11 cellular contexts compared by ENCODE assay signal in genomic region chr20:38724603-38725457, GRCh38. TPM values are rescaled to one million over a fixed set of nuclear protein-coding genes. Genes with fewer than 3 reads are reported as not detected.
DNase-seq lines count a peak whose midpoint lies in the region; ATAC-seq, FAIRE-seq and TF ChIP-seq lines count a peak whose summit lies in the region.
"Had no signal": no experiment of that assay in that cellular context is flagged by ENCODE, and none has a peak within 500 bp of the region (broad histone marks: within the 10 kb centered on the region; RNA-seq: fewer than 3 reads in every experiment).

No MANE protein-coding gene starts in this region.

- CTCF ChIA-PET in CD4-positive, alpha-beta memory T cell (lab: Charles Lee; ENCODE audit: partially characterized antibody): interaction anchor here (1.5 to 3.6 kb wide), 7 partner anchors 8 to 324 kb away, joined by 3 to 23 read pairs (median 6); no protein-coding TSS in a partner anchor

- H3K9me3 Mint-ChIP-seq in CD4-positive, alpha-beta memory T cell: peaks cover 0 to 28% (median 5%) of the 10 kb centered on the region in 8 donors

- H3K4me1 Mint-ChIP-seq in CD4-positive, alpha-beta memory T cell: peaks cover 31 to 57% (median 47%) of the 10 kb centered on the region in 4 donors
- H3K4me1 Mint-ChIP-seq in T-helper 17 cell: peaks cover 49% of the 10 kb centered on the region

- H3K36me3 ChIP-seq in CD4-positive, alpha-beta memory T cell (ENCODE audit: insufficient read depth, low read length): no peaks in the 10 kb centered on the region
- no peaks in the 10 kb centered on the region for H3K36me3 ChIP-seq in iPS-20b (ENCODE audit: insufficient read depth, low read depth, low read length)
- H3K36me3 ChIP-seq: vagina had no signal

- H3K4me3 Mint-ChIP-seq in CD4-positive, alpha-beta memory T cell: peak overlapping the region; percentile 24 to 69 (median 60)
- H3K4me3 Mint-ChIP-seq in T-helper 17 cell: peak overlapping the region; percentile 89

- no peak overlapping the region for H3K9ac ChIP-seq in iPS-20b (ENCODE audit: low read depth, low read length)

- POLR2A ChIA-PET in CD4-positive, alpha-beta memory T cell (lab: Charles Lee; ENCODE audit: partially characterized antibody): interaction anchor here (1.4 to 1.7 kb wide), 2 partner anchors 9 to 238 kb away, joined by 4 to 6 read pairs; partner anchors contain the start of gene DHX35

- H3K4me3 ChIP-seq in CD4-positive, alpha-beta memory T cell (ENCODE audit: low read length in 2 of 2): no peak overlapping the region
- H3K4me3 ChIP-seq in iPS-20b (ENCODE audit: low read length): peak overlapping the region; percentile 43; the same call in 1 of the 2 replicates
- H3K4me3 ChIP-seq: vagina had no signal

- TF ChIP-seq POLR2A in GM12891 (IDR thresholded peaks at IDR 0.05; ENCODE audit: low read depth, low read length): no peak

- H3K27me3 Mint-ChIP-seq in CD4-positive, alpha-beta memory T cell: peaks cover 71 to 77% of the 10 kb centered on the region in 2 donors
- peaks cover 93% of the 10 kb centered on the region for H3K27me3 Mint-ChIP-seq in T-helper 17 cell

- peak overlapping the region in 3 of 7 donors; percentile 37 to 77 (median 71) for H3K27ac Mint-ChIP-seq in CD4-positive, alpha-beta memory T cell
- H3K27ac Mint-ChIP-seq in T-helper 17 cell: no peak overlapping the region

- intact Hi-C loops in CD4-positive, alpha-beta memory T cell (cut with micrococcal nuclease): no loop called here

- no peaks in the 10 kb centered on the region for H3K9me3 ChIP-seq in CD4-positive, alpha-beta memory T cell (ENCODE audit: control insufficient read depth in 1 of 2, low read length in 2 of 2)
- H3K9me3 ChIP-seq in T-helper 17 cell (ENCODE audit: control insufficient read depth, low read length, poor library complexity, severe bottlenecking) (no peaks in the 10 kb centered on the region), iPS-20b (ENCODE audit: insufficient read depth, low read depth, low read length) (peaks cover 8% of the 10 kb centered on the region; the same call in 1 of the 2 replicates)
- H3K9me3 ChIP-seq: vagina had no signal

- ATAC-seq in T-helper 17 cell: no peak
- no peak for ATAC-seq in HG03442 (IDR thresholded peaks at IDR 0.05; ENCODE audit: unreplicated experiment)

- H3K4me1 ChIP-seq in CD4-positive, alpha-beta memory T cell (ENCODE audit: insufficient read depth, low read length): peaks cover 60% of the 10 kb centered on the region
- peaks cover 10% of the 10 kb centered on the region; the same call in 1 of the 2 replicates for H3K4me1 ChIP-seq in iPS-20b (ENCODE audit: insufficient read depth, low read length)

- peak in 3 of 5 donors; percentile 8 to 22 (median 15) for DNase-seq in CD4-positive, alpha-beta memory T cell
- peak; percentile 30 for DNase-seq in GM12891 (ENCODE audit: insufficient read length, low spot score)
- no peak for DNase-seq in T-helper 17 cell
- no peak for DNase-seq in pons (ENCODE audit: low spot score)
- DNase-seq in stimulated activated CD8-positive, alpha-beta memory T cell treated with anti-CD3 and anti-CD28 coated beads, Interleukin-4, amount 100 ng/mL, for 48 hours: no peak
- DNase-seq: midbrain had no signal

- FAIRE-seq in GM12891 (lab: Jason Lieb, UNC): no peak

- H3K27me3 ChIP-seq in CD4-positive, alpha-beta memory T cell (ENCODE audit: insufficient read depth, low read length): peaks cover 84% of the 10 kb centered on the region
- H3K27me3 ChIP-seq in iPS-20b (ENCODE audit: insufficient read depth, low read length): peaks cover 100% of the 10 kb centered on the region

- H3K27ac ChIP-seq in CD4-positive, alpha-beta memory T cell (ENCODE audit: low read depth, low read length): no peak overlapping the region
- no peak overlapping the region for H3K27ac ChIP-seq in iPS-20b (ENCODE audit: low read length)
- H3K27ac ChIP-seq: vagina had no signal

- H3K36me3 Mint-ChIP-seq in CD4-positive, alpha-beta memory T cell: peaks cover 0 to 8% of the 10 kb centered on the region in 2 donors
- peaks cover 21% of the 10 kb centered on the region for H3K36me3 Mint-ChIP-seq in T-helper 17 cell (ENCODE audit: low read depth)

TF ChIP-seq in GM12891, 5 proteins besides CTCF, POLR2A, EP300 and RAD21:
- TF ChIP-seq SPI1 (IDR thresholded peaks at IDR 0.05; ENCODE audit: low read depth, low read length) (no peak), POU2F2 (IDR thresholded peaks at IDR 0.05; ENCODE audit: low read depth, low read length) (no peak)

RNA-seq across cellular contexts. Expression of gene SLC32A1, which starts 0.5 kb away (rescaled TPM):
- not detected for total RNA-seq in CD4-positive, alpha-beta memory T cell
- not detected for polyA plus RNA-seq in CD4-positive, alpha-beta memory T cell
- 0.74 TPM for polyA plus RNA-seq in GM12891 (2012; ENCODE audit: low read depth, missing spikeins)
- not detected for total RNA-seq in T-helper 17 cell
- total RNA-seq: H4, Right ventricle myocardium superior, vagina had no signal

RNA-seq across cellular contexts. Expression of gene ACTR5, which starts 23.4 kb away (rescaled TPM):
- 10 to 100 TPM; 16.9 to 17.4 TPM for total RNA-seq in CD4-positive, alpha-beta memory T cell
- 10 to 100 TPM in 1 of 2 donors, 1 to 10 TPM in 1; 8.7 to 10.5 TPM for polyA plus RNA-seq in CD4-positive, alpha-beta memory T cell
- 3.0 TPM for polyA plus RNA-seq in GM12891 (2012; ENCODE audit: low read depth, missing spikeins)
- 10 to 100 TPM; 12.2 to 14.6 TPM for total RNA-seq in T-helper 17 cell

Comparison
In these comparisons a context has a peak if more than half of its experiments do, and no peak if none do; other contexts are left out.
1. DNase-seq: peak in CD4-positive, alpha-beta memory T cell (3 of 5) and GM12891 (single experiment); none in T-helper 17 cell (0 of 3), pons (single experiment) and stimulated activated CD8-positive, alpha-beta memory T cell treated with anti-CD3 and anti-CD28 coated beads, Interleukin-4, amount 100 ng/mL, for 48 hours (single experiment).